28 cellular contexts compared by ENCODE assay signal in the genomic region with DNA sequence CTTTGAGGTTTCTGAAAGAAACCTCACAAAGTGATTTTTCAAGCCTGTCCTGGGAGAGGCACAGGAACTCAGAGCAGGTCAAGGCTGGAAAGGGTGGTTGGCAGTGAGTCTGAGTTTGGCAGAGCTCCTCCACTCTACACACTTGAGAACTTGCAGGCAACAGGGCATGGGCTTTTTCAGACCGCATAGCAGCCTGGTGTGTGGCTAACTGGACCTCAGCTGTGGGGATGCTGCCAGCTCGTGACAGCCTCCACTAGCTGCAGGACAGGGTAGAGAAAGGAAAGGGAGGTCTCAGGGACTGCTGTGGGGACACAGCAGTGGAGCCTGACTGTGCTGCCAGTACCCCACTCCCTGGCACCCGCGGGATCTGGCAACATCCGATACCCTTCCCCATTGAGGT. TPM values are rescaled to one million over a fixed set of nuclear protein-coding genes. Genes with fewer than 3 reads are reported as not detected.
A peak's percentile ranks its signal among the peaks of the same experiment; 100 is the strongest.
DNase-seq lines count a peak whose midpoint lies in the region; ATAC-seq, FAIRE-seq and TF ChIP-seq lines count a peak whose summit lies in the region.
"Had no signal": no experiment of that assay in that cellular context is flagged by ENCODE, and none has a peak within 500 bp of the region (broad histone marks: within the 10 kb centered on the region; RNA-seq: fewer than 3 reads in every experiment).

No MANE protein-coding gene starts in this region.

- H3K27ac ChIP-seq in right atrium auricular region = no peak overlapping the region
- no peak overlapping the region for H3K27ac ChIP-seq in aorta (ENCODE audit: low read depth in 1 of 2, low read length in 2 of 2)
- H3K27ac ChIP-seq: BLaER1 treated with 17β-estradiol and CSF1 and Interleukin-3, amounts not matched to agents 10 nM and 100 nM; RWPE1 had no signal

- no peaks in the 10 kb centered on the region for H3K27me3 ChIP-seq in right atrium auricular region
- peaks cover 1% of the 10 kb centered on the region for H3K27me3 ChIP-seq in bronchial epithelial cell (ENCODE audit: control insufficient read depth, insufficient read depth, low read length)
- H3K27me3 ChIP-seq in aorta (ENCODE audit: control insufficient read depth in 1 of 2, insufficient read depth in 2 of 2, low read length in 1 of 2) = no peaks in the 10 kb centered on the region

- H3K4me3 ChIP-seq in right atrium auricular region (no peak overlapping the region), bronchial epithelial cell (ENCODE audit: low read depth, low read length) (no peak overlapping the region), aorta (ENCODE audit: low read length in 2 of 2) (no peak overlapping the region)
- H3K4me3 ChIP-seq: BLaER1 treated with 17β-estradiol and CSF1 and Interleukin-3, amounts not matched to agents 10 nM and 100 nM had no signal

- H3K36me3 ChIP-seq in right atrium auricular region (no peaks in the 10 kb centered on the region), bronchial epithelial cell (ENCODE audit: control insufficient read depth, insufficient read depth, low read length) (peaks cover 1% of the 10 kb centered on the region), aorta (ENCODE audit: control insufficient read depth in 1 of 2, insufficient read depth in 2 of 2, low read length in 1 of 2) (no peaks in the 10 kb centered on the region)
- H3K36me3 ChIP-seq: BLaER1 treated with 17β-estradiol and CSF1 and Interleukin-3, amounts not matched to agents 10 nM and 100 nM had no signal

- TF ChIP-seq CTCF in right atrium auricular region (IDR thresholded peaks at IDR 0.05) = no peak
- TF ChIP-seq CTCF in bronchial epithelial cell (IDR thresholded peaks at IDR 0.05; ENCODE audit: insufficient read depth, low read length, severe bottlenecking) = no peak

- intact Hi-C loops in Right ventricle myocardium superior (cut with DNase I) = no loop called here
- intact Hi-C loops in aorta (cut with DNase I) = no loop called here

- no peaks in the 10 kb centered on the region for H3K9me3 ChIP-seq in right atrium auricular region
- no peaks in the 10 kb centered on the region for H3K9me3 ChIP-seq in aorta (ENCODE audit: control insufficient read depth, low read length)
- H3K9me3 ChIP-seq: Caco-2 had no signal

- FAIRE-seq in bronchial epithelial cell (lab: Jason Lieb, UNC) = peak; percentile 64
- FAIRE-seq: GM12892 had no signal

- DNase-seq in Right ventricle myocardium superior (peak; percentile 65), right atrium auricular region (ENCODE audit: low spot score) (no peak), bronchial epithelial cell (ENCODE audit: low read depth) (no peak), mucosa of gallbladder (ENCODE audit: low spot score) (peak; percentile 42), aorta (peak in 1 of 2 donors; percentile 39), foreskin melanocyte (no peak), NCI-H2029 (lab: John Stamatoyannopoulos, UW) (no peak), SIG-M5 treated with dmso at 0.1 percent for 504 hours (lab: John Stamatoyannopoulos, UW; ENCODE audit: unreplicated experiment) (no peak)
- DNase-seq: activated CD4-positive, alpha-beta T cell treated with anti-CD3 and anti-CD28 coated beads for 4 hours; activated CD8-positive, alpha-beta memory T cell treated with anti-CD3 and anti-CD28 coated beads for 24 hours; activated effector memory CD4-positive, alpha-beta T cell treated with Interleukin-2 at 50 U/mL for 16 hours; Caco-2; effector CD4-positive, alpha-beta T cell; EL; kidney glomerular epithelial cell; NCI-H146; NCI-H2171; NCI-H526; stimulated activated CD4-positive, alpha-beta T cell treated with anti-CD3 and anti-CD28 coated beads, Interleukin-15, amount 100 ng/mL, for 24 hours; stimulated activated naive B cell treated with anti-CD40 and anti-IgM and Interleukin-4, amounts not matched to agents 10 μg/mL and 1 μg/mL and 100 μg/mL, for 72 hours had no signal

- H3K4me1 ChIP-seq in right atrium auricular region = peaks cover 0 to 16% of the 10 kb centered on the region in 2 donors
- no peaks in the 10 kb centered on the region for H3K4me1 ChIP-seq in aorta (ENCODE audit: control insufficient read depth in 1 of 2, insufficient read depth in 2 of 2, low read length in 2 of 2)
- H3K4me1 ChIP-seq: Caco-2 had no signal

- ATAC-seq in Right ventricle myocardium superior (ENCODE audit: poor library complexity) = peak; percentile 86
- ATAC-seq in aorta (ENCODE audit: low FRiP score) = peak; percentile 35
- ATAC-seq: sciatic nerve; SK-N-SH treated with all-trans-retinoic acid at 6 μM for 48 hours; stimulated activated naive B cell treated with anti-CD40 and anti-IgM and Interleukin-4, amounts not matched to agents 10 μg/mL and 1 μg/mL and 100 μg/mL, for 72 hours had no signal

- WGBS in aorta, 2 donors = 19 to 29% methylated on average over 5 of the region's 5 CpGs

RNA-seq across cellular contexts. Expression of a gene that starts 2.6 kb away (rescaled TPM):
- total RNA-seq in Right ventricle myocardium superior (0.32 TPM), right atrium auricular region (1 to 10 TPM in 1 of 2 donors, under 1 TPM in 1; 0.55 to 1.6 TPM), bronchial epithelial cell (0.53 and 0.90 TPM in 2 replicates), mucosa of gallbladder (0.66 TPM), aorta (under 1 TPM; 0.32 to 0.42 TPM)
- polyA plus RNA-seq in aorta = not detected
- total RNA-seq: Caco-2 had no signal
- polyA plus RNA-seq: AG04450 had no signal

RNA-seq across cellular contexts. Expression of a gene that starts 23.3 kb away (rescaled TPM):
- not detected for total RNA-seq in Right ventricle myocardium superior
- total RNA-seq in right atrium auricular region = not detected
- 0.53 and 2.6 TPM in 2 replicates for total RNA-seq in bronchial epithelial cell
- 0.32 TPM for total RNA-seq in mucosa of gallbladder
- not detected for total RNA-seq in aorta
- 1 to 10 TPM in 1 of 2 donors, under 1 TPM in 1; 0.59 to 1.0 TPM for polyA plus RNA-seq in aorta
- total RNA-seq: Caco-2, chondrocyte, sciatic nerve had no signal
- polyA plus RNA-seq: AG04450 had no signal

RNA-seq across cellular contexts. Expression of a gene that starts 28.4 kb away (rescaled TPM):
- total RNA-seq in Right ventricle myocardium superior (not detected), right atrium auricular region (not detected), bronchial epithelial cell (not detected in 2 replicates), mucosa of gallbladder (not detected), aorta (not detected)
- polyA plus RNA-seq in aorta = not detected
- total RNA-seq: Caco-2, chondrocyte, sciatic nerve, urinary bladder had no signal
- polyA plus RNA-seq: AG04450, urinary bladder had no signal

RNA-seq across cellular contexts. Expression of a gene that starts 44.4 kb away (rescaled TPM):
- total RNA-seq in Right ventricle myocardium superior (0.13 TPM), right atrium auricular region (not detected), bronchial epithelial cell (not detected in 2 replicates), mucosa of gallbladder (not detected), aorta (not detected)
- polyA plus RNA-seq in aorta = not detected
- total RNA-seq: Caco-2, chondrocyte, sciatic nerve, urinary bladder had no signal
- polyA plus RNA-seq: AG04450, urinary bladder had no signal

RNA-seq across cellular contexts. Expression of a gene that starts 47.9 kb away (rescaled TPM):
- total RNA-seq in Right ventricle myocardium superior = 1.7 TPM
- not detected for total RNA-seq in right atrium auricular region
- not detected in 2 replicates for total RNA-seq in bronchial epithelial cell
- total RNA-seq in mucosa of gallbladder = not detected
- not detected for total RNA-seq in aorta
- polyA plus RNA-seq in aorta = not detected
- total RNA-seq: Caco-2, chondrocyte had no signal
- polyA plus RNA-seq: AG04450 had no signal

Comparison
In these comparisons a context has a peak if more than half of its experiments do, and no peak if none do; other contexts are left out.
1. DNase-seq: peak in Right ventricle myocardium superior (single experiment) and mucosa of gallbladder (single experiment); none in right atrium auricular region (single experiment), bronchial epithelial cell (single experiment), foreskin melanocyte (single experiment), NCI-H2029 (single experiment) and SIG-M5 treated with dmso at 0.1 percent for 504 hours (single experiment).